In genomic region chr14:54566152-54566409, GRCh38 we compare ENCODE assay signal across 8 cellular contexts. TPM values are rescaled to one million over a fixed set of nuclear protein-coding genes. Genes with fewer than 3 reads are reported as not detected.
DNase-seq lines count a peak whose midpoint lies in the region; ATAC-seq, FAIRE-seq and TF ChIP-seq lines count a peak whose summit lies in the region.

No MANE protein-coding gene starts in this region.

- in situ Hi-C loops in GM23248 (cut with MboI) = loop anchor here (10.0 to 25.0 kb wide), 2 partner anchors 209 to 421 kb away; no protein-coding TSS in a partner anchor

- no peak for TF ChIP-seq POLR2A in thyroid gland (IDR thresholded peaks at IDR 0.05)

- H3K9me3 ChIP-seq in GM23248 (ENCODE audit: low read depth) = no peaks in the 10 kb centered on the region
- no peaks in the 10 kb centered on the region for H3K9me3 ChIP-seq in kidney (ENCODE audit: control insufficient read depth in 1 of 2, low read length in 2 of 2)
- H3K9me3 ChIP-seq in thyroid gland = no peaks in the 10 kb centered on the region

- TF ChIP-seq CTCF in AG10803 (conservative IDR thresholded peaks at IDR 0.05; ENCODE audit: low read length) (no peak), kidney (IDR thresholded peaks at IDR 0.05; ENCODE audit: borderline replicate concordance, extremely low read depth, insufficient read depth) (no peak), thyroid gland (IDR thresholded peaks at IDR 0.05) (no peak), GM10248 (IDR thresholded peaks at IDR 0.05; ENCODE audit: control extremely low read depth, extremely low read depth, low read depth, missing control alignments) (no peak)

- H3K4me1 Mint-ChIP-seq in activated T-cell treated with anti-CD3 and anti-CD28 coated beads, Interleukin-2, amount 50 U/mL, for 72 hours (ENCODE audit: low read depth) = peaks cover 24% of the 10 kb centered on the region

- H2AFZ ChIP-seq in GM23248 = no peak overlapping the region

- peak overlapping the region; percentile 86 to 90 for H3K4me3 Mint-ChIP-seq in activated T-cell treated with anti-CD3 and anti-CD28 coated beads, Interleukin-2, amount 50 U/mL, for 72 hours

- 1% methylated on average over 34 to 37 of the region's 38 CpGs for WGBS in GM23248 (ENCODE audit: low coverage in 1 of 2, low lambda C conversion rate in 2 of 2, missing lambda C conversion rate in 2 of 2), 2 experiments
- 0% methylated on average over 2 to 6 of the region's 38 CpGs for WGBS in thyroid gland, 2 donors

- H3K27me3 ChIP-seq in GM23248 (replicated peaks; ENCODE audit: insufficient read depth) = no peaks in the 10 kb centered on the region
- no peaks in the 10 kb centered on the region for H3K27me3 ChIP-seq in thyroid gland

- peaks cover 53% of the 10 kb centered on the region for H3K4me1 ChIP-seq in GM23248 (ENCODE audit: insufficient read depth)
- H3K4me1 ChIP-seq in kidney (ENCODE audit: control insufficient read depth in 1 of 2, insufficient read depth in 1 of 2, low read depth in 1 of 2, low read length in 2 of 2) = peaks cover 4 to 15% of the 10 kb centered on the region in 2 donors
- peaks cover 7 to 15% of the 10 kb centered on the region in 2 donors for H3K4me1 ChIP-seq in thyroid gland

- peak overlapping the region; percentile 83 for H3K4me3 ChIP-seq in AG10803 (ENCODE audit: low read length)
- peak overlapping the region; percentile 92 for H3K4me3 ChIP-seq in GM23248
- H3K4me3 ChIP-seq in kidney (ENCODE audit: low read length in 2 of 2) = peak overlapping the region; percentile 66 to 85
- peak overlapping the region; percentile 65 to 78 (median 77) for H3K4me3 ChIP-seq in thyroid gland (replicated peaks in 1 of 3)

- no peak for ATAC-seq in activated T-cell treated with anti-CD3 and anti-CD28 coated beads, Interleukin-2, amount 50 U/mL, for 72 hours (replicated peaks in 1 of 2)

- intact Hi-C loops in kidney (cut with DNase I) (loop anchor here (10.0 kb wide), 1 partner anchor 129 kb away; no protein-coding TSS in a partner anchor), thyroid gland (cut with DNase I) (loop anchor here (5.0 kb wide), 2 partner anchors 126 to 206 kb away; no protein-coding TSS in a partner anchor)

- no peaks in the 10 kb centered on the region for H4K20me1 ChIP-seq in GM23248 (ENCODE audit: insufficient read depth)

- H3F3A ChIP-seq in GM23248 (ENCODE audit: insufficient read depth) = peaks cover 51% of the 10 kb centered on the region

- H3K79me2 ChIP-seq in GM23248 (ENCODE audit: insufficient read depth) = peaks cover 40% of the 10 kb centered on the region

- H3K36me3 Mint-ChIP-seq in activated T-cell treated with anti-CD3 and anti-CD28 coated beads, Interleukin-2, amount 50 U/mL, for 72 hours (ENCODE audit: insufficient read depth in 2 of 2) = no peaks in the 10 kb centered on the region

- POLR2A ChIA-PET in GM10248 (lab: Yijun Ruan, JAX) = interaction anchor here (0.5 to 0.9 kb wide), 3 partner anchors 96 to 1909 kb away, joined by 3 to 10 read pairs (median 3); no protein-coding TSS in a partner anchor

- H3K27ac Mint-ChIP-seq in activated T-cell treated with anti-CD3 and anti-CD28 coated beads, Interleukin-2, amount 50 U/mL, for 72 hours = no peak overlapping the region

- no peaks in the 10 kb centered on the region for H3K9me3 Mint-ChIP-seq in activated T-cell treated with anti-CD3 and anti-CD28 coated beads, Interleukin-2, amount 50 U/mL, for 72 hours

- peak overlapping the region; percentile 80 for H3K27ac ChIP-seq in GM23248
- H3K27ac ChIP-seq in kidney (ENCODE audit: low read depth in 2 of 2, low read length in 2 of 2) = peak overlapping the region; percentile 99
- H3K27ac ChIP-seq in thyroid gland = peak overlapping the region; percentile 98 to 100 (median 99)

- H3K27me3 Mint-ChIP-seq in activated T-cell treated with anti-CD3 and anti-CD28 coated beads, Interleukin-2, amount 50 U/mL, for 72 hours (ENCODE audit: low read depth) = peaks cover 16% of the 10 kb centered on the region

- H3K36me3 ChIP-seq in GM23248 (ENCODE audit: low read depth) (no peaks in the 10 kb centered on the region), kidney (ENCODE audit: control insufficient read depth in 1 of 2, insufficient read depth in 2 of 2, low read length in 2 of 2) (no peaks in the 10 kb centered on the region), thyroid gland (no peaks in the 10 kb centered on the region)

- H3K9me2 ChIP-seq in GM23248 (ENCODE audit: insufficient read depth) = no peaks in the 10 kb centered on the region

- CTCF ChIA-PET in GM10248 (lab: Yijun Ruan, JAX) = interaction anchor here (0.8 to 9.3 kb wide), 12 partner anchors 12 to 238 kb away, joined by 3 to 149 read pairs (median 6); partner anchors contain the start of gene CGRRF1

- no peak for DNase-seq in AG10803 (ENCODE audit: low read depth)
- DNase-seq in GM23248 = no peak
- DNase-seq in activated T-cell treated with anti-CD3 and anti-CD28 coated beads, Interleukin-2, amount 50 U/mL, for 72 hours = no peak
- no peak for DNase-seq in kidney
- no peak for DNase-seq in thyroid gland
- no peak for DNase-seq in NCI-H2107 (lab: John Stamatoyannopoulos, UW)
- no peak for DNase-seq in 8988T
- DNase-seq in GM10248 (ENCODE audit: extremely low spot score) = no peak

- FAIRE-seq in kidney (lab: Jason Lieb, UNC) = no peak

- H3K9ac ChIP-seq in GM23248 (peak overlapping the region; percentile 87), kidney (ENCODE audit: low read length in 2 of 2) (peak overlapping the region; percentile 67 to 96)

- H3K4me2 ChIP-seq in GM23248 (ENCODE audit: unreplicated experiment) = peak overlapping the region; percentile 91

RNA-seq across cellular contexts. Expression of gene SAMD4A, which starts 0.8 kb away (rescaled TPM):
- total RNA-seq in GM23248 (2014; rRNA removed; shearing (Covaris generic)) = 33.0 and 34.4 TPM in 2 replicates
- polyA plus RNA-seq in GM23248 (2016; fragmentation: Nextera tagmentation; extraction: Ambion mirVana) (6.5 and 7.2 TPM in 2 replicates), kidney (ENCODE audit: insufficient read depth, low read depth, low replicate concordance) (7.4 TPM)
- 10 to 100 TPM in 1 of 2 donors, 1 to 10 TPM in 1; 8.2 to 10.1 TPM for total RNA-seq in activated T-cell treated with anti-CD3 and anti-CD28 coated beads, Interleukin-2, amount 50 U/mL, for 72 hours
- total RNA-seq in kidney (46.5 TPM), thyroid gland (10 to 100 TPM; 12.6 to 32.7 (median 17.6) TPM)

RNA-seq across cellular contexts. Expression of gene CGRRF1, which starts 56.4 kb away (rescaled TPM):
- total RNA-seq in GM23248 (2014; rRNA removed; shearing (Covaris generic)) = 15.0 and 15.4 TPM in 2 replicates
- polyA plus RNA-seq in GM23248 (2016; fragmentation: Nextera tagmentation; extraction: Ambion mirVana) = 26.6 and 27.1 TPM in 2 replicates
- 10 to 100 TPM; 21.4 to 22.5 TPM for total RNA-seq in activated T-cell treated with anti-CD3 and anti-CD28 coated beads, Interleukin-2, amount 50 U/mL, for 72 hours
- total RNA-seq in kidney = 19.6 TPM
- polyA plus RNA-seq in kidney (ENCODE audit: insufficient read depth, low read depth, low replicate concordance) = 26.2 TPM
- 10 to 100 TPM; 21.7 to 42.6 (median 25.8) TPM for total RNA-seq in thyroid gland
